25 cellular contexts compared by ENCODE assay signal in the genomic region with DNA sequence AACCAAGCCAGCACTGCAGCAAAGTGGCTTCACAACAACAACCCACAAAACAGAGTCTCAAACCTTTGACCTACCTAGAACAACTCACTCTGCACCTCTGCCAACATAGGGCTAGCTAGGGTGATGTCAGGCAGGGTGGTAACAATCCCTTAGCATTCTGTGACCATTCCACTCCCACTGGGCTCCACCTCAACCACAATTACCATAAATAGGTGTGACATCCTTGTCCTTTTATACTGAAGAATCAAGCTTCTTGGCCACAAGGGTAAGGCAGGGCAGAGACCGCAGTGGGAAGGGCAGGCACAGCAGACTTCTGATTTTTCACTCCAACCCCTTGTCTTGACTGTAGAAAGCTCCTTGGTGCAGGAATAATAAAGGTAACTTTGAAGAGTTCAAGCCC.
"Had no signal": no experiment of that assay in that cellular context is flagged by ENCODE, and none has a peak within 500 bp of the region (broad histone marks: within the 10 kb centered on the region; RNA-seq: fewer than 3 reads in every experiment).

No MANE protein-coding gene starts in this region.

- H3K4me3 Mint-ChIP-seq: IgD-negative memory B cell had no signal

- H3K4me3 ChIP-seq: K562, SJSA1, SK-N-MC had no signal

- H3K4me1 Mint-ChIP-seq: IgD-negative memory B cell had no signal

- H3K27ac ChIP-seq: HL-60, KMS-11, SJSA1, SK-N-MC had no signal

- H3K9ac ChIP-seq: KMS-11 had no signal

- FAIRE-seq: HTR-8/SVneo, K562, RCC 7860 had no signal

- DNase-seq: Kasumi-1, MM.1S, NCI-H1092 treated with DMSO at 0.1 percent for 48 hours, NCI-H1436, NCI-H187, NCI-H2029, NCI-H2081 treated with DMSO at 0.1 percent for 48 hours, NCI-H2171, NCI-H226, NCI-H446, NCI-H510A, NCI-H524 treated with DMSO at 0.1 percent for 48 hours, NCI-H69, NCI-H774, Right ventricle myocardium superior, RPMI8226, SIG-M5 had no signal

- H3K27me3 ChIP-seq: SJSA1 had no signal

- H3K27ac Mint-ChIP-seq: IgD-negative memory B cell had no signal

- H3K36me3 ChIP-seq: SJSA1 had no signal

- H3K9me3 ChIP-seq: SJSA1 had no signal

- H3K36me3 Mint-ChIP-seq: IgD-negative memory B cell had no signal

- ATAC-seq: K562 had no signal

- H3K4me1 ChIP-seq: SJSA1 had no signal

- H3K4me2 ChIP-seq: KMS-11 had no signal

- H3K27me3 Mint-ChIP-seq: IgD-negative memory B cell had no signal
